In genomic region chr22:45865561-45866397, GRCh38 we compare ENCODE assay signal across 1 cellular context.
TF ChIP-seq lines count a peak whose summit lies in the region.

No MANE protein-coding gene starts in this region.

TF ChIP-seq in HepG2, 621 proteins besides CTCF, POLR2A, EP300 and RAD21:
- TF ChIP-seq NFAT5 (CRISPR knock-in tag; IDR thresholded peaks at IDR 0.05) (no peak), ZNF275 (CRISPR knock-in tag; IDR thresholded peaks at IDR 0.05; ENCODE audit: borderline replicate concordance) (no peak), MED1 (CRISPR knock-in tag; IDR thresholded peaks at IDR 0.05) (no peak), ZNF484 (CRISPR knock-in tag; IDR thresholded peaks at IDR 0.05; ENCODE audit: borderline replicate concordance, low read depth) (no peak), PHF21A (CRISPR knock-in tag; IDR thresholded peaks at IDR 0.05) (no peak), ZNF570 (CRISPR knock-in tag; IDR thresholded peaks at IDR 0.05; ENCODE audit: borderline replicate concordance) (no peak), SCMH1 (CRISPR knock-in tag; IDR thresholded peaks at IDR 0.05; ENCODE audit: borderline replicate concordance) (no peak), ZBTB3 (CRISPR knock-in tag; IDR thresholded peaks at IDR 0.05; ENCODE audit: borderline replicate concordance, low read depth) (no peak), ZBTB7A (CRISPR knock-in tag; IDR thresholded peaks at IDR 0.05) (no peak), ZKSCAN1 (IDR thresholded peaks at IDR 0.05; ENCODE audit: low read length) (no peak), SATB2 (CRISPR knock-in tag; IDR thresholded peaks at IDR 0.05) (no peak), GRHL1 (CRISPR knock-in tag; conservative IDR thresholded peaks at IDR 0.05) (no peak), POLR2G (IDR thresholded peaks at IDR 0.05; ENCODE audit: low read depth, low read length) (no peak), KAT7 (CRISPR knock-in tag; IDR thresholded peaks at IDR 0.05; ENCODE audit: borderline replicate concordance) (no peak), YY1 (IDR thresholded peaks at IDR 0.05; ENCODE audit: insufficient read depth, insufficient replicate concordance, low read depth, low read length) (no peak), ETV5 (CRISPR knock-in tag; IDR thresholded peaks at IDR 0.05; ENCODE audit: borderline replicate concordance) (no peak)
